Comparison of ENCODE assay signal across 21 cellular contexts in the genomic region with DNA sequence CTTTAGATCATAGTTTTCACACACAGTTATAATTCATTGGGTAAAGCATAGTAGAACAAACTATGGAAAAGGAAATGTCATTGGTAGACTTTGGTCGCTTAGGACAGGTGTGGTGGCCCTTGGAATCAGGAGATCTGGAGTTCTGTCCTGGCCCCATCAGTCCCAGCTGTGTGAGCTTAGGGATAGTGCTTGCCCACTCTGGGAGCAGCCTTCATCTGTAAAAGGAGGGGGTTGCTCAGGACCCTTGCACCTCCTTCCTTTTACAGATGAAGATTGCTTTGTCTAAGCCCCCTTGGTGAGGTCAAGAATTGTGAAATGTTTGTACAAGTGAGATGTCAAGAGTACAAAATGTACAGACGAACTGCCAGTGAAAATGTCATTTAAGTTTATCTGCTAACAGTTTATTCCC.
A peak's percentile ranks its signal among the peaks of the same experiment; 100 is the strongest.
DNase-seq lines count a peak whose midpoint lies in the region; ATAC-seq, FAIRE-seq and TF ChIP-seq lines count a peak whose summit lies in the region.
"Had no signal": no experiment of that assay in that cellular context is flagged by ENCODE, and none has a peak within 500 bp of the region (broad histone marks: within the 10 kb centered on the region; RNA-seq: fewer than 3 reads in every experiment).

No MANE protein-coding gene starts in this region.

- intact Hi-C loops in HepG2 (cut with micrococcal nuclease; ENCODE audit: unreplicated experiment): no loop called here
- intact Hi-C loops in sciatic nerve (cut with DNase I): no loop called here

- H3K27ac ChIP-seq in CD8-positive, alpha-beta memory T cell (ENCODE audit: low read depth, low read length): no peak overlapping the region
- H3K27ac ChIP-seq in HepG2 (ENCODE audit: extremely low read length, insufficient read depth, low read length) (peak overlapping the region; percentile 75), suprapubic skin (peak overlapping the region; percentile 38)
- H3K27ac ChIP-seq: GM23248, vagina had no signal

- H2AFZ ChIP-seq in HepG2 (ENCODE audit: low read length): no peak overlapping the region
- H2AFZ ChIP-seq: GM23248 had no signal

- no peaks in the 10 kb centered on the region for H3K79me2 ChIP-seq in HepG2 (ENCODE audit: insufficient read depth, low read length)

- no peaks in the 10 kb centered on the region for H4K20me1 ChIP-seq in HepG2 (ENCODE audit: insufficient read depth, low read length)

- in situ Hi-C loops in HepG2 (cut with HindIII; ENCODE audit: extremely low pct_ligation_motif_present, low pct_unique_long_range_greater_than_20kb): no loop called here

- BruUV-seq in HepG2 (replicated peaks; lab: Mats Ljungman, UMichigan): TSS peak; percentile 89

- peaks cover 4 to 20% (median 5%) of the 10 kb centered on the region in 3 donors for H3K36me3 Mint-ChIP-seq in CD8-positive, alpha-beta memory T cell
- no peaks in the 10 kb centered on the region for H3K36me3 Mint-ChIP-seq in activated T-helper 17 cell treated with anti-CD3 and anti-CD28 coated beads, Interleukin-2, amount 50 U/mL, for 72 hours (ENCODE audit: low read depth)

- no peaks in the 10 kb centered on the region for H3K27me3 Mint-ChIP-seq in CD8-positive, alpha-beta memory T cell
- H3K27me3 Mint-ChIP-seq in activated T-helper 17 cell treated with anti-CD3 and anti-CD28 coated beads, Interleukin-2, amount 50 U/mL, for 72 hours: no peaks in the 10 kb centered on the region
- H3K27me3 Mint-ChIP-seq: activated B cell treated with CpG ODN at 0.5 μM for 24 hours; activated naive CD8-positive, alpha-beta T cell treated with anti-CD3 and anti-CD28 coated beads, Interleukin-2, amount 10 ng/mL, durations not matched to agents 7 days and 5 days; CD4-positive, CD25-positive, alpha-beta regulatory T cell had no signal

- POLR2A ChIA-PET in CD8-positive, alpha-beta memory T cell (lab: Charles Lee): no interaction called here
- POLR2A ChIA-PET in HepG2 (lab: Yijun Ruan, JAX): interaction anchor here (1.4 to 1.5 kb wide), 2 partner anchors 47 to 52 kb away, joined by 7 to 8 read pairs; no protein-coding TSS in a partner anchor

- H3K9me3 ChIP-seq in CD8-positive, alpha-beta memory T cell (ENCODE audit: low read length): no peaks in the 10 kb centered on the region
- H3K9me3 ChIP-seq in HepG2 (ENCODE audit: low read length) (no peaks in the 10 kb centered on the region), suprapubic skin (no peaks in the 10 kb centered on the region)
- H3K9me3 ChIP-seq: vagina had no signal

- no peaks in the 10 kb centered on the region for H3K36me3 ChIP-seq in CD8-positive, alpha-beta memory T cell (ENCODE audit: insufficient read depth, low read length)
- no peaks in the 10 kb centered on the region for H3K36me3 ChIP-seq in HepG2 (replicated peaks in 1 of 2; ENCODE audit: control insufficient read depth in 1 of 2, insufficient read depth in 2 of 2, low read length in 2 of 2)
- no peaks in the 10 kb centered on the region for H3K36me3 ChIP-seq in suprapubic skin
- H3K36me3 ChIP-seq: vagina had no signal

- peaks cover 22 to 32% (median 26%) of the 10 kb centered on the region in 3 donors for H3K4me1 Mint-ChIP-seq in CD8-positive, alpha-beta memory T cell
- H3K4me1 Mint-ChIP-seq in activated T-helper 17 cell treated with anti-CD3 and anti-CD28 coated beads, Interleukin-2, amount 50 U/mL, for 72 hours: peaks cover 25% of the 10 kb centered on the region
- H3K4me1 Mint-ChIP-seq: activated B cell treated with CpG ODN at 0.5 μM for 24 hours had no signal

- peak in 1 of 2 experiments; percentile 83; a peak in 1 of 4 replicates for TF ChIP-seq EP300 in HepG2 (IDR thresholded peaks at IDR 0.05; ENCODE audit: low read depth in 2 of 2, low read length in 2 of 2)
- no peak for TF ChIP-seq EP300 in HepG2 (CRISPR knock-in tag; IDR thresholded peaks at IDR 0.05; ENCODE audit: borderline replicate concordance)
- no peak for TF ChIP-seq EP300 in suprapubic skin (IDR thresholded peaks at IDR 0.05)

- peak overlapping the region in 5 of 8 donors; percentile 17 to 58 (median 36) for H3K27ac Mint-ChIP-seq in CD8-positive, alpha-beta memory T cell
- peak overlapping the region; percentile 72 for H3K27ac Mint-ChIP-seq in activated T-helper 17 cell treated with anti-CD3 and anti-CD28 coated beads, Interleukin-2, amount 50 U/mL, for 72 hours
- H3K27ac Mint-ChIP-seq: activated B cell treated with CpG ODN at 0.5 μM for 24 hours; activated naive CD8-positive, alpha-beta T cell treated with anti-CD3 and anti-CD28 coated beads, Interleukin-2, amount 10 ng/mL, durations not matched to agents 7 days and 5 days had no signal

- no peak overlapping the region for H3K4me3 Mint-ChIP-seq in CD8-positive, alpha-beta memory T cell
- no peak overlapping the region for H3K4me3 Mint-ChIP-seq in activated T-helper 17 cell treated with anti-CD3 and anti-CD28 coated beads, Interleukin-2, amount 50 U/mL, for 72 hours
- H3K4me3 Mint-ChIP-seq: activated B cell treated with CpG ODN at 0.5 μM for 24 hours; activated naive CD8-positive, alpha-beta T cell treated with anti-CD3 and anti-CD28 coated beads, Interleukin-2, amount 10 ng/mL, durations not matched to agents 7 days and 5 days; CD4-positive, CD25-positive, alpha-beta regulatory T cell had no signal

- 6% methylated on average over 2 of the region's 2 CpGs for WGBS in HepG2 (ENCODE audit: low lambda C conversion rate)
- WGBS in suprapubic skin: 94% methylated on average over 2 of the region's 2 CpGs

- peaks cover 6% of the 10 kb centered on the region for H3K4me1 ChIP-seq in CD8-positive, alpha-beta memory T cell (ENCODE audit: insufficient read depth, low read length)
- peaks cover 72% of the 10 kb centered on the region for H3K4me1 ChIP-seq in HepG2 (ENCODE audit: insufficient read depth, low read length)
- H3K4me1 ChIP-seq in suprapubic skin: peaks cover 3% of the 10 kb centered on the region

- H3K4me2 ChIP-seq in HepG2 (ENCODE audit: low read depth, low read length): peak overlapping the region; percentile 70

- TF ChIP-seq CTCF in HepG2 (CRISPR knock-in tag; IDR thresholded peaks at IDR 0.05) (no peak), suprapubic skin (IDR thresholded peaks at IDR 0.05) (no peak), GM10266 (IDR thresholded peaks at IDR 0.05; ENCODE audit: control insufficient read depth, insufficient read depth, low read depth, missing control alignments) (no peak)

- H3K9ac ChIP-seq in HepG2 (ENCODE audit: insufficient read depth, low read depth, low read length): peak overlapping the region; percentile 57
- H3K9ac ChIP-seq: GM23248 had no signal

- no peaks in the 10 kb centered on the region for H3K9me3 Mint-ChIP-seq in CD8-positive, alpha-beta memory T cell
- no peaks in the 10 kb centered on the region for H3K9me3 Mint-ChIP-seq in activated T-helper 17 cell treated with anti-CD3 and anti-CD28 coated beads, Interleukin-2, amount 50 U/mL, for 72 hours
- H3K9me3 Mint-ChIP-seq: activated B cell treated with CpG ODN at 0.5 μM for 24 hours; activated naive CD8-positive, alpha-beta T cell treated with anti-CD3 and anti-CD28 coated beads, Interleukin-2, amount 10 ng/mL, durations not matched to agents 7 days and 5 days; CD4-positive, CD25-positive, alpha-beta regulatory T cell had no signal

- H3K4me3 ChIP-seq in CD8-positive, alpha-beta memory T cell (ENCODE audit: low read length): no peak overlapping the region
- H3K4me3 ChIP-seq in HepG2 (replicated peaks in 1 of 3; ENCODE audit: insufficient read depth in 1 of 3, low read depth in 2 of 3, low read length in 3 of 3) (peak overlapping the region in 1 of 3 experiments; percentile 26; a peak in 1 of 6 replicates), suprapubic skin (no peak overlapping the region)
- H3K4me3 ChIP-seq: GM23248, vagina had no signal

- TF ChIP-seq RAD21 in HepG2 (CRISPR knock-in tag; IDR thresholded peaks at IDR 0.05): no peak

- no peak for ATAC-seq in activated T-helper 17 cell treated with anti-CD3 and anti-CD28 coated beads, Interleukin-2, amount 50 U/mL, for 72 hours (replicated peaks)
- peak; percentile 81 for ATAC-seq in HepG2
- no peak for ATAC-seq in sciatic nerve
- ATAC-seq in GM21360 (IDR thresholded peaks at IDR 0.05; ENCODE audit: unreplicated experiment): no peak

- no peak for DNase-seq in CD8-positive, alpha-beta memory T cell
- DNase-seq in HepG2 (ENCODE audit: low spot score) (peak; percentile 54), suprapubic skin (ENCODE audit: low spot score in 2 of 2) (no peak), UCSD-AML1 (lab: John Stamatoyannopoulos, UW; ENCODE audit: unreplicated experiment) (no peak), sciatic nerve (ENCODE audit: low spot score) (no peak), GM10266 (ENCODE audit: extremely low spot score) (no peak)
- DNase-seq: activated B cell treated with CpG ODN at 0.5 μM for 24 hours; activated CD4-positive, alpha-beta T cell treated with anti-CD3 and anti-CD28 coated beads, Interleukin-2, amount 50 U/mL, for 4 hours; activated naive CD8-positive, alpha-beta T cell treated with anti-CD3 and anti-CD28 coated beads, Interleukin-2, amount 10 ng/mL, durations not matched to agents 7 days and 5 days; CD4-positive, CD25-positive, alpha-beta regulatory T cell; cerebellar nuclear complex; GM23248; head of caudate nucleus; KBM-7; NCI-H2107; NCI-H446; SHP77; T-helper 9 cell had no signal

- CTCF ChIA-PET in CD8-positive, alpha-beta memory T cell (lab: Charles Lee): no interaction called here
- CTCF ChIA-PET in HepG2 (lab: Yijun Ruan, JAX; ENCODE audit: low intra/inter-chr PET ratio, low total read pairs): no interaction called here

- no peaks in the 10 kb centered on the region for H3K27me3 ChIP-seq in CD8-positive, alpha-beta memory T cell (ENCODE audit: insufficient read depth, low read length, poor library complexity, severe bottlenecking)
- H3K27me3 ChIP-seq in HepG2 (ENCODE audit: control insufficient read depth in 1 of 2, insufficient read depth in 2 of 2, low read length in 2 of 2) (no peaks in the 10 kb centered on the region), suprapubic skin (no peaks in the 10 kb centered on the region)
- H3K27me3 ChIP-seq: vagina had no signal

- 0 out of 4 replicates have a peak, but pooled peaks of 1 of the 2 experiments have one; percentile 21 for TF ChIP-seq POLR2A in HepG2 (IDR thresholded peaks at IDR 0.05; ENCODE audit: insufficient read depth in 1 of 2, low read depth in 2 of 2, low read length in 2 of 2)
- no peak for TF ChIP-seq POLR2A in suprapubic skin (IDR thresholded peaks at IDR 0.05)

- FAIRE-seq in HepG2 (lab: Jason Lieb, UNC): no peak

TF ChIP-seq in HepG2, 621 proteins besides CTCF, POLR2A, EP300 and RAD21 (continues in another document):
- TF ChIP-seq, protein P1, sequence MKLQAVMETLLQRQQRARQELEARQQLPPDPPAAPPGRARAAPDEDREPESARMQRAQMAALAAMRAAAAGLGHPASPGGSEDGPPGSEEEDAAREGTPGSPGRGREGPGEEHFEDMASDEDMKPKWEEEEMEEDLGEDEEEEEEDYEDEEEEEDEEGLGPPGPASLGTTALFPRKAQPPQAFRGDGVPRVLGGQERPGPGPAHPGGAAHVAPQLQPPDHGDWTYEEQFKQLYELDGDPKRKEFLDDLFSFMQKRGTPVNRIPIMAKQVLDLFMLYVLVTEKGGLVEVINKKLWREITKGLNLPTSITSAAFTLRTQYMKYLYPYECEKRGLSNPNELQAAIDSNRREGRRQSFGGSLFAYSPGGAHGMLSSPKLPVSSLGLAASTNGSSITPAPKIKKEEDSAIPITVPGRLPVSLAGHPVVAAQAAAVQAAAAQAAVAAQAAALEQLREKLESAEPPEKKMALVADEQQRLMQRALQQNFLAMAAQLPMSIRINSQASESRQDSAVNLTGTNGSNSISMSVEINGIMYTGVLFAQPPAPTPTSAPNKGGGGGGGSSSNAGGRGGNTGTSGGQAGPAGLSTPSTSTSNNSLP (IDR thresholded peaks at IDR 0.05; ENCODE audit: low read depth, low read length): no peak
